ENCODE assay signal across 19 cellular contexts in the genomic region with DNA sequence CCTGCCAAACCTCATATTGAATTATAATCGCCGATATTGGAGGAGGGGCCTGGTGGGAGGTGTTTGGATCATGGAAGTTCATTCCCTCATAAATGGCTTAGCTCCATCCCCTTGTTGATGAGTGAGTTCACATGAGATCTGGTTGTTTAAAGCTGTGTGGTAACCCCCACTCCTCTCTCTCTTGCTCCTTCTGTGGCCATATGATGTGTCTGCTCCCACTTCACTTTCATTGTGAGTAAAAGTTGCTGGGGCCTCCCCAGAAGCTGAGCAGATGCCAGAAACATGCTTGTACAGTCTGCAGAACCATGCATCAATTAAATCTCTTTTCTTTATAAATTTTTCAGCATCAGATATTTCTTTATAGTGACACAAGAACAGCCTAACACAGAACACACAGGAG.
DNase-seq lines count a peak whose midpoint lies in the region; ATAC-seq and TF ChIP-seq lines count a peak whose summit lies in the region.
"Had no signal": no experiment of that assay in that cellular context is flagged by ENCODE, and none has a peak within 500 bp of the region (broad histone marks: within the 10 kb centered on the region; RNA-seq: fewer than 3 reads in every experiment).

No MANE protein-coding gene starts in this region.

- no peak for TF ChIP-seq CTCF in tibial nerve (IDR thresholded peaks at IDR 0.05)

- TF ChIP-seq EP300 in tibial nerve (IDR thresholded peaks at IDR 0.05): no peak

- intact Hi-C loops in naive thymus-derived CD4-positive, alpha-beta T cell (cut with micrococcal nuclease): no loop called here

- no peak for TF ChIP-seq POLR2A in tibial nerve (IDR thresholded peaks at IDR 0.05)

- H3K9me3 ChIP-seq in tibial nerve: no peaks in the 10 kb centered on the region
- H3K9me3 ChIP-seq in naive thymus-derived CD4-positive, alpha-beta T cell (ENCODE audit: control insufficient read depth in 2 of 3, low read length in 3 of 3): no peaks in the 10 kb centered on the region
- H3K9me3 ChIP-seq: lower lobe of right lung had no signal

- no peak overlapping the region for H3K4me3 Mint-ChIP-seq in naive thymus-derived CD4-positive, alpha-beta T cell
- H3K4me3 Mint-ChIP-seq: activated T-helper 17 cell treated with anti-CD3 and anti-CD28 coated beads, Interleukin-2, amount 50 U/mL, for 72 hours; CD4-positive, alpha-beta T cell had no signal

- DNase-seq in OCI-M1 (lab: John Stamatoyannopoulos, UW) (peak; percentile 45), tibial nerve (ENCODE audit: low spot score in 2 of 2) (no peak), NCI-H1417 treated with DMSO at 0.1 percent for 48 hours (lab: John Stamatoyannopoulos, UW) (no peak)
- no peak for DNase-seq in naive thymus-derived CD4-positive, alpha-beta T cell
- no peak for DNase-seq in stimulated activated CD4-positive, alpha-beta T cell treated with anti-CD3 and anti-CD28 coated beads, Interleukin-1b, Interleukin-23, amount 100 ng/mL, for 48 hours
- DNase-seq: activated CD4-positive, CD25-positive, alpha-beta regulatory T cell; activated CD8-positive, alpha-beta memory T cell treated with anti-CD3 and anti-CD28 coated beads for 24 hours; caudate nucleus; CD4-positive, alpha-beta T cell; DMS53; effector CD8-positive, alpha-beta T cell; lower lobe of right lung; NCI-H187; stimulated activated CD4-positive, alpha-beta T cell treated with anti-CD3 and anti-CD28 coated beads, Interleukin-2, amount 100 ng/mL, for 48 hours; substantia nigra had no signal

- H3K27ac Mint-ChIP-seq in naive thymus-derived CD4-positive, alpha-beta T cell: no peak overlapping the region
- H3K27ac Mint-ChIP-seq: activated T-helper 17 cell treated with anti-CD3 and anti-CD28 coated beads, Interleukin-2, amount 50 U/mL, for 72 hours; CD4-positive, alpha-beta T cell had no signal

- no peak overlapping the region for H3K4me3 ChIP-seq in tibial nerve
- H3K4me3 ChIP-seq in naive thymus-derived CD4-positive, alpha-beta T cell (ENCODE audit: low read length): no peak overlapping the region
- H3K4me3 ChIP-seq: lower lobe of right lung had no signal

- WGBS in tibial nerve, 2 donors: 82 to 87% methylated on average over 2 of the region's 2 CpGs

- ATAC-seq in GM18508 (IDR thresholded peaks at IDR 0.05; ENCODE audit: insufficient read depth, unreplicated experiment) (peak; percentile 41), GM21423 (IDR thresholded peaks at IDR 0.05; ENCODE audit: unreplicated experiment) (peak; percentile 54), HG03039 (IDR thresholded peaks at IDR 0.05; ENCODE audit: unreplicated experiment) (peak; percentile 89)
- no peak for ATAC-seq in naive thymus-derived CD4-positive, alpha-beta T cell
- ATAC-seq: activated T-helper 17 cell treated with anti-CD3 and anti-CD28 coated beads, Interleukin-2, amount 50 U/mL, for 72 hours; lower lobe of right lung had no signal

- no peaks in the 10 kb centered on the region for H3K4me1 ChIP-seq in tibial nerve
- no peaks in the 10 kb centered on the region for H3K4me1 ChIP-seq in naive thymus-derived CD4-positive, alpha-beta T cell (ENCODE audit: control insufficient read depth in 2 of 2, insufficient read depth in 2 of 2, low read length in 2 of 2)
- H3K4me1 ChIP-seq: lower lobe of right lung had no signal

- H3K27me3 ChIP-seq in tibial nerve: no peaks in the 10 kb centered on the region
- no peaks in the 10 kb centered on the region for H3K27me3 ChIP-seq in naive thymus-derived CD4-positive, alpha-beta T cell (ENCODE audit: control insufficient read depth in 2 of 2, insufficient read depth in 2 of 2, low read length in 2 of 2)

- H3K27me3 Mint-ChIP-seq in naive thymus-derived CD4-positive, alpha-beta T cell: no peaks in the 10 kb centered on the region
- H3K27me3 Mint-ChIP-seq: activated T-helper 17 cell treated with anti-CD3 and anti-CD28 coated beads, Interleukin-2, amount 50 U/mL, for 72 hours; CD4-positive, alpha-beta T cell had no signal

- POLR2A ChIA-PET in naive thymus-derived CD4-positive, alpha-beta T cell (lab: Charles Lee): no interaction called here

- no peaks in the 10 kb centered on the region for H3K4me1 Mint-ChIP-seq in naive thymus-derived CD4-positive, alpha-beta T cell
- H3K4me1 Mint-ChIP-seq: activated T-helper 17 cell treated with anti-CD3 and anti-CD28 coated beads, Interleukin-2, amount 50 U/mL, for 72 hours had no signal

- no peaks in the 10 kb centered on the region for H3K36me3 ChIP-seq in tibial nerve
- no peaks in the 10 kb centered on the region for H3K36me3 ChIP-seq in naive thymus-derived CD4-positive, alpha-beta T cell (ENCODE audit: control insufficient read depth in 2 of 3, insufficient read depth in 3 of 3, low read length in 3 of 3)
- H3K36me3 ChIP-seq: lower lobe of right lung had no signal

- H3K27ac ChIP-seq in tibial nerve: no peak overlapping the region
- H3K27ac ChIP-seq in naive thymus-derived CD4-positive, alpha-beta T cell (ENCODE audit: low read depth, low read length): no peak overlapping the region
- H3K27ac ChIP-seq: lower lobe of right lung had no signal

- CTCF ChIA-PET in naive thymus-derived CD4-positive, alpha-beta T cell (lab: Charles Lee): no interaction called here

- H3K36me3 Mint-ChIP-seq in naive thymus-derived CD4-positive, alpha-beta T cell: no peaks in the 10 kb centered on the region

- peaks cover 0 to 17% (median 3%) of the 10 kb centered on the region in 11 donors for H3K9me3 Mint-ChIP-seq in naive thymus-derived CD4-positive, alpha-beta T cell
- H3K9me3 Mint-ChIP-seq: activated T-helper 17 cell treated with anti-CD3 and anti-CD28 coated beads, Interleukin-2, amount 50 U/mL, for 72 hours had no signal
